1 cellular context compared by ENCODE assay signal in the genomic region with DNA sequence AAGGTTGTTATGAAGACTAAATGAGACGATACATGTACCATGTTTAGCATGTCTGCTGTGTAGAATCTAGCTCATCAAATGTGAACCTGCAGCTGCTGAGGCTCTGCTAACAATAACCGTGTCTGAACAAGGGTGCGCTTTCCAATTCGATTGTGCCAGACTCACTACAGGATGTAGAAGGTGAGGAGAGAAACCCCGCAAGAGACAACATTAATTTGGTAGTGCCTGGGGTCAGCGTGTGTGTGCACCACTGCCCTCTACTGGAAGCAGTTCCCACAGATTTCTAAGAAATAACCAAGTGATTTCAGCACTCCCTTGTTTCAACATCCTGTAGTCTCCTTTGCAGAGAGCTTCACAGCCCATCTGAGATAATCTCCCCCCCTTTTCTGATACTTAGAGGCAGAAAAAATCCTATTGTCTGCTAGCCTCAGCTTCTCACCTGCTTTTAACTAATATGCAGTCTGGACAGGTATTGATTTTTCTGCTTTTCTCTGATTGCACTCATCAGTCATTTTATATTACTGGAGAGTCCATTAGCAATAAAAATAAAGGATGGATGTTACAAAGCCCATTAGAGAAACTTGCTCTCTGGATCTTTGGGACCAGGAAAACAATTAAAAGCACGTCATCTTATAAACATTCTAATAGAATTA.
TF ChIP-seq lines count a peak whose summit lies in the region.

No MANE protein-coding gene starts in this region.

TF ChIP-seq in K562, 482 proteins besides CTCF, POLR2A, EP300 and RAD21 (continued from another document and continues in another):
- TF ChIP-seq RCOR1 (IDR thresholded peaks at IDR 0.05; ENCODE audit: borderline replicate concordance in 1 of 2, low read depth in 2 of 2, low read length in 2 of 2) (peak in 1 of 2 experiments; percentile 31; a peak in 1 of 4 replicates), MAZ (CRISPR knock-in tag; conservative IDR thresholded peaks at IDR 0.05 in 1 of 2, IDR thresholded peaks at IDR 0.05 in 1 of 2) (peak in 1 of 2 experiments; percentile 25; a peak in 1 of 4 replicates), TAF7 (tag; IDR thresholded peaks at IDR 0.05) (no peak), ZKSCAN1 (IDR thresholded peaks at IDR 0.05; ENCODE audit: low read depth, low read length) (no peak), BCL6 (CRISPR knock-in tag; IDR thresholded peaks at IDR 0.05) (no peak), ZFP36 (IDR thresholded peaks at IDR 0.05; ENCODE audit: low read depth, low read length, partially characterized antibody) (no peak), JUND (IDR thresholded peaks at IDR 0.05; ENCODE audit: borderline replicate concordance, low read depth, low read length) (peak; percentile 71; the same call in 1 of the 2 replicates), JUND (tag; IDR thresholded peaks at IDR 0.05; ENCODE audit: borderline replicate concordance, low read depth, low read length) (peak; percentile 42; the same call in 1 of the 3 replicates), ZEB2 (IDR thresholded peaks at IDR 0.05) (peak; percentile 24; the same call in 1 of the 2 replicates), ZNF77 (CRISPR knock-in tag; IDR thresholded peaks at IDR 0.05) (no peak), PRMT5 (CRISPR knock-in tag; IDR thresholded peaks at IDR 0.05) (no peak), SMC3 (conservative IDR thresholded peaks at IDR 0.05; ENCODE audit: insufficient read depth, low read depth, low read length) (peak; percentile 80), ZNF217 (CRISPR knock-in tag; IDR thresholded peaks at IDR 0.05) (no peak), ZNF584 (CRISPR knock-in tag; IDR thresholded peaks at IDR 0.05; ENCODE audit: low read depth) (no peak), MTF1 (CRISPR knock-in tag; IDR thresholded peaks at IDR 0.05; ENCODE audit: borderline replicate concordance) (no peak), RBM34 (IDR thresholded peaks at IDR 0.05; ENCODE audit: borderline replicate concordance, insufficient read depth, low read length) (no peak), ELF2 (CRISPR knock-in tag; IDR thresholded peaks at IDR 0.05) (no peak), MAFG (tag; conservative IDR thresholded peaks at IDR 0.05) (no peak), MYNN (IDR thresholded peaks at IDR 0.05) (no peak), MYNN (CRISPR knock-in tag; IDR thresholded peaks at IDR 0.05) (no peak), IFI16 (CRISPR knock-in tag; IDR thresholded peaks at IDR 0.05) (no peak), HMG20A (CRISPR knock-in tag; conservative IDR thresholded peaks at IDR 0.05) (no peak), NFATC3 (IDR thresholded peaks at IDR 0.05) (no peak), CEBPG (CRISPR knock-in tag; IDR thresholded peaks at IDR 0.05) (no peak), CEBPG (tag; conservative IDR thresholded peaks at IDR 0.05 in 1 of 2, IDR thresholded peaks at IDR 0.05 in 1 of 2) (peak; percentile 38 to 64; a peak in 1 of 4 replicates), CBX3 (IDR thresholded peaks at IDR 0.05; ENCODE audit: borderline replicate concordance in 1 of 2, low read length in 2 of 2) (peak in 1 of 2 experiments; percentile 42; a peak in 1 of 3 replicates), LEF1 (IDR thresholded peaks at IDR 0.05) (no peak), GTF2E2 (tag; IDR thresholded peaks at IDR 0.05) (no peak), PTTG1 (tag; IDR thresholded peaks at IDR 0.05; ENCODE audit: low read depth) (no peak)
- TF ChIP-seq, protein P1, sequence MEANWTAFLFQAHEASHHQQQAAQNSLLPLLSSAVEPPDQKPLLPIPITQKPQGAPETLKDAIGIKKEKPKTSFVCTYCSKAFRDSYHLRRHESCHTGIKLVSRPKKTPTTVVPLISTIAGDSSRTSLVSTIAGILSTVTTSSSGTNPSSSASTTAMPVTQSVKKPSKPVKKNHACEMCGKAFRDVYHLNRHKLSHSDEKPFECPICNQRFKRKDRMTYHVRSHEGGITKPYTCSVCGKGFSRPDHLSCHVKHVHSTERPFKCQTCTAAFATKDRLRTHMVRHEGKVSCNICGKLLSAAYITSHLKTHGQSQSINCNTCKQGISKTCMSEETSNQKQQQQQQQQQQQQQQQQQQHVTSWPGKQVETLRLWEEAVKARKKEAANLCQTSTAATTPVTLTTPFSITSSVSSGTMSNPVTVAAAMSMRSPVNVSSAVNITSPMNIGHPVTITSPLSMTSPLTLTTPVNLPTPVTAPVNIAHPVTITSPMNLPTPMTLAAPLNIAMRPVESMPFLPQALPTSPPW (CRISPR knock-in tag; IDR thresholded peaks at IDR 0.05) = peak; percentile 41; the same call in 1 of the 2 replicates
- TF ChIP-seq, protein P2, sequence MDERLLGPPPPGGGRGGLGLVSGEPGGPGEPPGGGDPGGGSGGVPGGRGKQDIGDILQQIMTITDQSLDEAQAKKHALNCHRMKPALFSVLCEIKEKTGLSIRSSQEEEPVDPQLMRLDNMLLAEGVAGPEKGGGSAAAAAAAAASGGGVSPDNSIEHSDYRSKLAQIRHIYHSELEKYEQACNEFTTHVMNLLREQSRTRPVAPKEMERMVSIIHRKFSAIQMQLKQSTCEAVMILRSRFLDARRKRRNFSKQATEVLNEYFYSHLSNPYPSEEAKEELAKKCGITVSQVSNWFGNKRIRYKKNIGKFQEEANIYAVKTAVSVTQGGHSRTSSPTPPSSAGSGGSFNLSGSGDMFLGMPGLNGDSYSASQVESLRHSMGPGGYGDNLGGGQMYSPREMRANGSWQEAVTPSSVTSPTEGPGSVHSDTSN (CRISPR knock-in tag; IDR thresholded peaks at IDR 0.05; ENCODE audit: low read depth) = no peak
- TF ChIP-seq, protein P2 (tag; conservative IDR thresholded peaks at IDR 0.05; ENCODE audit: low read depth) = no peak
- TF ChIP-seq, protein P3, sequence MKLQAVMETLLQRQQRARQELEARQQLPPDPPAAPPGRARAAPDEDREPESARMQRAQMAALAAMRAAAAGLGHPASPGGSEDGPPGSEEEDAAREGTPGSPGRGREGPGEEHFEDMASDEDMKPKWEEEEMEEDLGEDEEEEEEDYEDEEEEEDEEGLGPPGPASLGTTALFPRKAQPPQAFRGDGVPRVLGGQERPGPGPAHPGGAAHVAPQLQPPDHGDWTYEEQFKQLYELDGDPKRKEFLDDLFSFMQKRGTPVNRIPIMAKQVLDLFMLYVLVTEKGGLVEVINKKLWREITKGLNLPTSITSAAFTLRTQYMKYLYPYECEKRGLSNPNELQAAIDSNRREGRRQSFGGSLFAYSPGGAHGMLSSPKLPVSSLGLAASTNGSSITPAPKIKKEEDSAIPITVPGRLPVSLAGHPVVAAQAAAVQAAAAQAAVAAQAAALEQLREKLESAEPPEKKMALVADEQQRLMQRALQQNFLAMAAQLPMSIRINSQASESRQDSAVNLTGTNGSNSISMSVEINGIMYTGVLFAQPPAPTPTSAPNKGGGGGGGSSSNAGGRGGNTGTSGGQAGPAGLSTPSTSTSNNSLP (IDR thresholded peaks at IDR 0.05; ENCODE audit: borderline replicate concordance, low read depth, low read length) = no peak
- TF ChIP-seq, protein P4, sequence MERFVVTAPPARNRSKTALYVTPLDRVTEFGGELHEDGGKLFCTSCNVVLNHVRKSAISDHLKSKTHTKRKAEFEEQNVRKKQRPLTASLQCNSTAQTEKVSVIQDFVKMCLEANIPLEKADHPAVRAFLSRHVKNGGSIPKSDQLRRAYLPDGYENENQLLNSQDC (CRISPR knock-in tag; IDR thresholded peaks at IDR 0.05) = no peak
- TF ChIP-seq, protein P5, sequence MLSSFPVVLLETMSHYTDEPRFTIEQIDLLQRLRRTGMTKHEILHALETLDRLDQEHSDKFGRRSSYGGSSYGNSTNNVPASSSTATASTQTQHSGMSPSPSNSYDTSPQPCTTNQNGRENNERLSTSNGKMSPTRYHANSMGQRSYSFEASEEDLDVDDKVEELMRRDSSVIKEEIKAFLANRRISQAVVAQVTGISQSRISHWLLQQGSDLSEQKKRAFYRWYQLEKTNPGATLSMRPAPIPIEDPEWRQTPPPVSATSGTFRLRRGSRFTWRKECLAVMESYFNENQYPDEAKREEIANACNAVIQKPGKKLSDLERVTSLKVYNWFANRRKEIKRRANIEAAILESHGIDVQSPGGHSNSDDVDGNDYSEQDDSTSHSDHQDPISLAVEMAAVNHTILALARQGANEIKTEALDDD (IDR thresholded peaks at IDR 0.05) = 0 out of 2 replicates have a peak, but pooled peaks have one; percentile 21
- TF ChIP-seq, protein P6, sequence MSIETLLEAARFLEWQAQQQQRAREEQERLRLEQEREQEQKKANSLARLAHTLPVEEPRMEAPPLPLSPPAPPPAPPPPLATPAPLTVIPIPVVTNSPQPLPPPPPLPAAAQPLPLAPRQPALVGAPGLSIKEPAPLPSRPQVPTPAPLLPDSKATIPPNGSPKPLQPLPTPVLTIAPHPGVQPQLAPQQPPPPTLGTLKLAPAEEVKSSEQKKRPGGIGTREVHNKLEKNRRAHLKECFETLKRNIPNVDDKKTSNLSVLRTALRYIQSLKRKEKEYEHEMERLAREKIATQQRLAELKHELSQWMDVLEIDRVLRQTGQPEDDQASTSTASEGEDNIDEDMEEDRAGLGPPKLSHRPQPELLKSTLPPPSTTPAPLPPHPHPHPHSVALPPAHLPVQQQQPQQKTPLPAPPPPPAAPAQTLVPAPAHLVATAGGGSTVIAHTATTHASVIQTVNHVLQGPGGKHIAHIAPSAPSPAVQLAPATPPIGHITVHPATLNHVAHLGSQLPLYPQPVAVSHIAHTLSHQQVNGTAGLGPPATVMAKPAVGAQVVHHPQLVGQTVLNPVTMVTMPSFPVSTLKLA (conservative IDR thresholded peaks at IDR 0.05) = no peak
- TF ChIP-seq, protein P7, sequence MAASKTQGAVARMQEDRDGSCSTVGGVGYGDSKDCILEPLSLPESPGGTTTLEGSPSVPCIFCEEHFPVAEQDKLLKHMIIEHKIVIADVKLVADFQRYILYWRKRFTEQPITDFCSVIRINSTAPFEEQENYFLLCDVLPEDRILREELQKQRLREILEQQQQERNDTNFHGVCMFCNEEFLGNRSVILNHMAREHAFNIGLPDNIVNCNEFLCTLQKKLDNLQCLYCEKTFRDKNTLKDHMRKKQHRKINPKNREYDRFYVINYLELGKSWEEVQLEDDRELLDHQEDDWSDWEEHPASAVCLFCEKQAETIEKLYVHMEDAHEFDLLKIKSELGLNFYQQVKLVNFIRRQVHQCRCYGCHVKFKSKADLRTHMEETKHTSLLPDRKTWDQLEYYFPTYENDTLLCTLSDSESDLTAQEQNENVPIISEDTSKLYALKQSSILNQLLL (CRISPR knock-in tag; IDR thresholded peaks at IDR 0.05; ENCODE audit: borderline replicate concordance) = no peak
- TF ChIP-seq, protein P8, sequence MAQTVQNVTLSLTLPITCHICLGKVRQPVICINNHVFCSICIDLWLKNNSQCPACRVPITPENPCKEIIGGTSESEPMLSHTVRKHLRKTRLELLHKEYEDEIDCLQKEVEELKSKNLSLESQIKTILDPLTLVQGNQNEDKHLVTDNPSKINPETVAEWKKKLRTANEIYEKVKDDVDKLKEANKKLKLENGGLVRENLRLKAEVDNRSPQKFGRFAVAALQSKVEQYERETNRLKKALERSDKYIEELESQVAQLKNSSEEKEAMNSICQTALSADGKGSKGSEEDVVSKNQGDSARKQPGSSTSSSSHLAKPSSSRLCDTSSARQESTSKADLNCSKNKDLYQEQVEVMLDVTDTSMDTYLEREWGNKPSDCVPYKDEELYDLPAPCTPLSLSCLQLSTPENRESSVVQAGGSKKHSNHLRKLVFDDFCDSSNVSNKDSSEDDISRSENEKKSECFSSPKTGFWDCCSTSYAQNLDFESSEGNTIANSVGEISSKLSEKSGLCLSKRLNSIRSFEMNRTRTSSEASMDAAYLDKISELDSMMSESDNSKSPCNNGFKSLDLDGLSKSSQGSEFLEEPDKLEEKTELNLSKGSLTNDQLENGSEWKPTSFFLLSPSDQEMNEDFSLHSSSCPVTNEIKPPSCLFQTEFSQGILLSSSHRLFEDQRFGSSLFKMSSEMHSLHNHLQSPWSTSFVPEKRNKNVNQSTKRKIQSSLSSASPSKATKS (CRISPR knock-in tag; IDR thresholded peaks at IDR 0.05) = no peak
- TF ChIP-seq, protein P9, sequence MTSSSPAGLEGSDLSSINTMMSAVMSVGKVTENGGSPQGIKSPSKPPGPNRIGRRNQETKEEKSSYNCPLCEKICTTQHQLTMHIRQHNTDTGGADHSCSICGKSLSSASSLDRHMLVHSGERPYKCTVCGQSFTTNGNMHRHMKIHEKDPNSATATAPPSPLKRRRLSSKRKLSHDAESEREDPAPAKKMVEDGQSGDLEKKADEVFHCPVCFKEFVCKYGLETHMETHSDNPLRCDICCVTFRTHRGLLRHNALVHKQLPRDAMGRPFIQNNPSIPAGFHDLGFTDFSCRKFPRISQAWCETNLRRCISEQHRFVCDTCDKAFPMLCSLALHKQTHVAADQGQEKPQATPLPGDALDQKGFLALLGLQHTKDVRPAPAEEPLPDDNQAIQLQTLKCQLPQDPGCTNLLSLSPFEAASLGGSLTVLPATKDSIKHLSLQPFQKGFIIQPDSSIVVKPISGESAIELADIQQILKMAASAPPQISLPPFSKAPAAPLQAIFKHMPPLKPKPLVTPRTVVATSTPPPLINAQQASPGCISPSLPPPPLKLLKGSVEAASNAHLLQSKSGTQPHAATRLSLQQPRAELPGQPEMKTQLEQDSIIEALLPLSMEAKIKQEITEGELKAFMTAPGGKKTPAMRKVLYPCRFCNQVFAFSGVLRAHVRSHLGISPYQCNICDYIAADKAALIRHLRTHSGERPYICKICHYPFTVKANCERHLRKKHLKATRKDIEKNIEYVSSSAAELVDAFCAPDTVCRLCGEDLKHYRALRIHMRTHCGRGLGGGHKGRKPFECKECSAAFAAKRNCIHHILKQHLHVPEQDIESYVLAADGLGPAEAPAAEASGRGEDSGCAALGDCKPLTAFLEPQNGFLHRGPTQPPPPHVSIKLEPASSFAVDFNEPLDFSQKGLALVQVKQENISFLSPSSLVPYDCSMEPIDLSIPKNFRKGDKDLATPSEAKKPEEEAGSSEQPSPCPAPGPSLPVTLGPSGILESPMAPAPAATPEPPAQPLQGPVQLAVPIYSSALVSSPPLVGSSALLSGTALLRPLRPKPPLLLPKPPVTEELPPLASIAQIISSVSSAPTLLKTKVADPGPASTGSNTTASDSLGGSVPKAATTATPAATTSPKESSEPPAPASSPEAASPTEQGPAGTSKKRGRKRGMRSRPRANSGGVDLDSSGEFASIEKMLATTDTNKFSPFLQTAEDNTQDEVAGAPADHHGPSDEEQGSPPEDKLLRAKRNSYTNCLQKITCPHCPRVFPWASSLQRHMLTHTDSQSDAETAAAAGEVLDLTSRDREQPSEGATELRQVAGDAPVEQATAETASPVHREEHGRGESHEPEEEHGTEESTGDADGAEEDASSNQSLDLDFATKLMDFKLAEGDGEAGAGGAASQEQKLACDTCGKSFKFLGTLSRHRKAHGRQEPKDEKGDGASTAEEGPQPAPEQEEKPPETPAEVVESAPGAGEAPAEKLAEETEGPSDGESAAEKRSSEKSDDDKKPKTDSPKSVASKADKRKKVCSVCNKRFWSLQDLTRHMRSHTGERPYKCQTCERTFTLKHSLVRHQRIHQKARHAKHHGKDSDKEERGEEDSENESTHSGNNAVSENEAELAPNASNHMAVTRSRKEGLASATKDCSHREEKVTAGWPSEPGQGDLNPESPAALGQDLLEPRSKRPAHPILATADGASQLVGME (CRISPR knock-in tag; IDR thresholded peaks at IDR 0.05) = no peak
- TF ChIP-seq, protein P10, sequence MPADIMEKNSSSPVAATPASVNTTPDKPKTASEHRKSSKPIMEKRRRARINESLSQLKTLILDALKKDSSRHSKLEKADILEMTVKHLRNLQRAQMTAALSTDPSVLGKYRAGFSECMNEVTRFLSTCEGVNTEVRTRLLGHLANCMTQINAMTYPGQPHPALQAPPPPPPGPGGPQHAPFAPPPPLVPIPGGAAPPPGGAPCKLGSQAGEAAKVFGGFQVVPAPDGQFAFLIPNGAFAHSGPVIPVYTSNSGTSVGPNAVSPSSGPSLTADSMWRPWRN (IDR thresholded peaks at IDR 0.05; ENCODE audit: low read depth) = no peak
